In the genomic region with DNA sequence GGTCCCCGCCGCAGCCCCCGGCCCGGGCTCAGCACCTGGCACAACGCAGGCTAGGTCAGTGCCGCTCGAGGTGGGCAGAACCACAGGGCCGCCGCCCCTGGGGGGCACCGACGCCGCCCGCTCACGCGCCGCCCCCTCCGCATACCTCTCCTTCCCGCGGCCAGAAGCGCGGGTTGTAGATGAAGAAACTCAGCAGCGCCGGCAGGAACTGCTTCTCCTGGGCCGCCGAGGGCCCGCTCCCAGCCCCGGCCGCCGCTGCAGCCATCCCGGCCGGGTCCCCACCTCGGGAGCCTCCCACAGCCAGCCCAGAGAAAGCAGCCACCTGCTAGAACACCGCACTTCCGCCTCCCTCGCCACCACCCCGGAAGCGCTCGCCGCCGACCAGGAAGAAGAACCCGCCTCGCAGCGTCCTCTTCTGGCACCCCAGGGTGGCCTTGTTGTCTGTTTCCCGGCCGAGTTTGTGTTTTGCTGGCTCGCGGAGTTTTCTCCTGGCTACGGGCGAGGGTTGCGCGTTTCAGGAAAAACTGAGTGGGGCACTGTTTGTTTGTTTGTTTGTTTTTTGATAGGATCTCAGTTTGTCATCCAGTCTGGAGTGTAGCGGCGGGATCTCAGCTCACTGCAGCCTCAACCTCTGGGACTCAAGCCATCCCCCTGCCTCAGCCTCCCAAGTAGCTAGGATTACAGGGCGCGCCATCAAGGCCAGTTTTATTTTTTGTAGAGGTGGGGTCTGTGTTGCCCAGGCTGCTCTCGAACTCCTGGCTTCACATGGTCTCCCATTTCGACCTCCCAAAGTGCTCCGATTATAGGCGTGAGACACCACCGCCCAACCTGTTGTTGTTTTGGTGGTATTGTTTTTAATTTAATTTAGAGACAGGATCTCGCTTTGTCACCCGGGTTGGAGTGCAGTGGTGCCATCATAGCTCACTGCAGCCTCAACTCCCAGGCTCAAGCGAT, we compare ENCODE assay signal across 8 cellular contexts. TPM values are rescaled to one million over a fixed set of nuclear protein-coding genes. Genes with fewer than 3 reads are reported as not detected.
DNase-seq lines count a peak whose midpoint lies in the region; TF ChIP-seq lines count a peak whose summit lies in the region.

No MANE protein-coding gene starts in this region.

- peak; percentile 93 for DNase-seq in D341Med (ENCODE audit: low spot score)
- DNase-seq in GM20000 (ENCODE audit: low spot score): peak; percentile 93
- DNase-seq in HT-29 (ENCODE audit: low spot score): peak; percentile 92
- DNase-seq in NT2/D1 (ENCODE audit: low read depth, low spot score): no peak
- peak; percentile 78 for DNase-seq in activated T-cell treated with anti-CD3 and anti-CD28 coated beads for 24 hours (ENCODE audit: low read depth)
- peak; percentile 20 for DNase-seq in epithelial cell of prostate (ENCODE audit: low read depth, low spot score)
- DNase-seq in stimulated activated CD8-positive, alpha-beta memory T cell treated with anti-CD3 and anti-CD28 coated beads, Interleukin-4, amount 100 ng/mL, for 48 hours: peak; percentile 88

- H3K36me3 ChIP-seq in NT2/D1 (ENCODE audit: insufficient read depth, insufficient read length, low read length) (peaks cover 7% of the 10 kb centered on the region), mucosa of rectum (ENCODE audit: control insufficient read depth in 2 of 2, insufficient read depth in 2 of 2, low read length in 2 of 2) (peaks cover 5 to 9% of the 10 kb centered on the region in 2 donors)

- no peaks in the 10 kb centered on the region for H3K4me1 ChIP-seq in NT2/D1 (ENCODE audit: insufficient read depth, insufficient read length)
- H3K4me1 ChIP-seq in mucosa of rectum (ENCODE audit: control insufficient read depth in 2 of 2, insufficient read depth in 2 of 2, low read length in 2 of 2): peaks cover 0 to 3% of the 10 kb centered on the region in 2 donors

- H3K27ac ChIP-seq in epithelial cell of prostate: peak overlapping the region; percentile 56
- H3K27ac ChIP-seq in mucosa of rectum (ENCODE audit: low read depth in 2 of 2, low read length in 2 of 2): peak overlapping the region; percentile 46 to 74

- peak; percentile 67 for TF ChIP-seq CTCF in GM20000 (IDR thresholded peaks at IDR 0.05; ENCODE audit: extremely low read depth, missing control alignments)

- H3K27me3 ChIP-seq in NT2/D1 (ENCODE audit: insufficient read depth, insufficient read length) (no peaks in the 10 kb centered on the region), mucosa of rectum (ENCODE audit: control insufficient read depth in 2 of 2, insufficient read depth in 2 of 2, low read length in 2 of 2) (no peaks in the 10 kb centered on the region)

- H3K9me3 ChIP-seq in NT2/D1 (ENCODE audit: insufficient read depth, low read length): no peaks in the 10 kb centered on the region
- no peaks in the 10 kb centered on the region for H3K9me3 ChIP-seq in mucosa of rectum (ENCODE audit: control insufficient read depth in 2 of 2, low read length in 2 of 2)

- H3K9ac ChIP-seq in NT2/D1 (ENCODE audit: insufficient read length, low read depth) (peak overlapping the region; percentile 77), mucosa of rectum (ENCODE audit: low read depth in 1 of 2, low read length in 2 of 2) (peak overlapping the region; percentile 70 to 83)

- H3K4me3 ChIP-seq in NT2/D1 (ENCODE audit: insufficient read length, low read depth): peak overlapping the region; percentile 80
- peak overlapping the region; percentile 86 to 87 for H3K4me3 ChIP-seq in mucosa of rectum (ENCODE audit: low read length in 2 of 2)

RNA-seq across cellular contexts. Expression of gene OCM2, which starts 17.7 kb away (rescaled TPM):
- total RNA-seq in HT-29 (2014; rRNA removed; shearing (Covaris generic)): not detected in 2 replicates
